In genomic region chr9:89473762-89474469, GRCh38 we compare ENCODE assay signal across 10 cellular contexts. TPM values are rescaled to one million over a fixed set of nuclear protein-coding genes. Genes with fewer than 3 reads are reported as not detected.
DNase-seq lines count a peak whose midpoint lies in the region; ATAC-seq lines count a peak whose summit lies in the region.
"Had no signal": no experiment of that assay in that cellular context is flagged by ENCODE, and none has a peak within 500 bp of the region (broad histone marks: within the 10 kb centered on the region; RNA-seq: fewer than 3 reads in every experiment).

No MANE protein-coding gene starts in this region.

- H3K9me3 Mint-ChIP-seq in activated CD8-positive, alpha-beta T cell treated with anti-CD3 and anti-CD28 coated beads, Interleukin-2, amount 10 ng/mL, durations not matched to agents 7 days and 5 days (ENCODE audit: insufficient read depth), result no peaks in the 10 kb centered on the region

- peaks cover 93% of the 10 kb centered on the region for H3K4me1 Mint-ChIP-seq in activated CD8-positive, alpha-beta T cell treated with anti-CD3 and anti-CD28 coated beads, Interleukin-2, amount 10 ng/mL, durations not matched to agents 7 days and 5 days (ENCODE audit: low read depth)

- no peak overlapping the region for H3K27ac ChIP-seq in mesenchymal stem cell (ENCODE audit: low read length, poor library complexity, severe bottlenecking)
- H3K27ac ChIP-seq: psoas muscle had no signal

- peak overlapping the region; percentile 35 for H2AK5ac ChIP-seq in mesenchymal stem cell (ENCODE audit: low read length, severe bottlenecking)

- H3K79me1 ChIP-seq in mesenchymal stem cell (replicated peaks; ENCODE audit: low read length, poor library complexity, severe bottlenecking), result peaks cover 35% of the 10 kb centered on the region

- H3K27me3 Mint-ChIP-seq in activated CD8-positive, alpha-beta T cell treated with anti-CD3 and anti-CD28 coated beads, Interleukin-2, amount 10 ng/mL, durations not matched to agents 7 days and 5 days (ENCODE audit: low read depth), result no peaks in the 10 kb centered on the region

- no peak overlapping the region for H3K4ac ChIP-seq in mesenchymal stem cell (ENCODE audit: low read depth in 1 of 2, low read length in 2 of 2)

- peak; percentile 56 for ATAC-seq in HG02943 (IDR thresholded peaks at IDR 0.05; ENCODE audit: low read depth, unreplicated experiment)
- ATAC-seq in activated CD8-positive, alpha-beta T cell treated with anti-CD3 and anti-CD28 coated beads, Interleukin-2, amount 10 ng/mL, durations not matched to agents 7 days and 5 days, result no peak
- ATAC-seq in HG03521 (IDR thresholded peaks at IDR 0.05; ENCODE audit: unreplicated experiment), result no peak
- no peak for ATAC-seq in HG03025 (IDR thresholded peaks at IDR 0.05; ENCODE audit: low FRiP score, unreplicated experiment)

- H2BK15ac ChIP-seq in mesenchymal stem cell (ENCODE audit: low read depth, poor library complexity, severe bottlenecking), result no peak overlapping the region

- peaks cover 0 to 8% of the 10 kb centered on the region in 2 experiments for H3K27me3 ChIP-seq in mesenchymal stem cell (ENCODE audit: control insufficient read depth in 1 of 2, insufficient read depth in 1 of 2, low read length in 2 of 2)

- no peak overlapping the region for H2BK5ac ChIP-seq in mesenchymal stem cell (ENCODE audit: low read depth, low read length, poor library complexity, severe bottlenecking)

- peak overlapping the region; percentile 71 for H3K27ac Mint-ChIP-seq in activated CD8-positive, alpha-beta T cell treated with anti-CD3 and anti-CD28 coated beads, Interleukin-2, amount 10 ng/mL, durations not matched to agents 7 days and 5 days

- peaks cover 22% of the 10 kb centered on the region for H3K4me1 ChIP-seq in mesenchymal stem cell (ENCODE audit: control insufficient read depth, insufficient read depth, low read depth, low read length)

- H4K91ac ChIP-seq in mesenchymal stem cell (ENCODE audit: low read length), result no peak overlapping the region

- POLR2A ChIA-PET in activated CD8-positive, alpha-beta T cell treated with anti-CD3 and anti-CD28 coated beads, Interleukin-2, amount 10 ng/mL, durations not matched to agents 7 days and 5 days (lab: Charles Lee), result interaction anchor here (1.6 kb wide), 1 partner anchor 62 kb away, joined by 3 read pairs; no protein-coding TSS in a partner anchor

- no peak overlapping the region for H3K4me2 ChIP-seq in mesenchymal stem cell (ENCODE audit: low read length, poor library complexity, severe bottlenecking)

- H3K36me3 Mint-ChIP-seq in activated CD8-positive, alpha-beta T cell treated with anti-CD3 and anti-CD28 coated beads, Interleukin-2, amount 10 ng/mL, durations not matched to agents 7 days and 5 days (ENCODE audit: low read depth), result peaks cover 91% of the 10 kb centered on the region

- peak; percentile 42 for DNase-seq in COR-L47 (lab: John Stamatoyannopoulos, UW)
- no peak for DNase-seq in activated CD8-positive, alpha-beta T cell treated with anti-CD3 and anti-CD28 coated beads, Interleukin-2, amount 10 ng/mL, durations not matched to agents 7 days and 5 days
- peak; percentile 80 for DNase-seq in mesenchymal stem cell
- DNase-seq in NCI-H82 treated with DMSO at 0.1 percent for 48 hours (lab: John Stamatoyannopoulos, UW; ENCODE audit: unreplicated experiment), result no peak
- no peak for DNase-seq in stimulated activated CD4-positive, alpha-beta T cell treated with anti-CD3 and anti-CD28 coated beads, Interleukin-2, amount 100 ng/mL, for 48 hours
- DNase-seq: NCI-H2171, psoas muscle had no signal

- H3K9me3 ChIP-seq in mesenchymal stem cell (ENCODE audit: control insufficient read depth, low read length), result no peaks in the 10 kb centered on the region
- H3K9me3 ChIP-seq: psoas muscle had no signal

- H3K36me3 ChIP-seq in mesenchymal stem cell (ENCODE audit: control insufficient read depth in 1 of 2, insufficient read depth in 2 of 2, low read depth in 1 of 2, low read length in 2 of 2), result peaks cover 0 to 16% of the 10 kb centered on the region in 2 experiments

- H2BK12ac ChIP-seq in mesenchymal stem cell (ENCODE audit: low read length in 2 of 2), result no peak overlapping the region

- H3K4me3 Mint-ChIP-seq in activated CD8-positive, alpha-beta T cell treated with anti-CD3 and anti-CD28 coated beads, Interleukin-2, amount 10 ng/mL, durations not matched to agents 7 days and 5 days, result no peak overlapping the region

- no peak overlapping the region for H3K23ac ChIP-seq in mesenchymal stem cell (ENCODE audit: low read length in 2 of 2)

- 63% methylated on average over 7 of the region's 7 CpGs for WGBS in mesenchymal stem cell

- CTCF ChIA-PET in activated CD8-positive, alpha-beta T cell treated with anti-CD3 and anti-CD28 coated beads, Interleukin-2, amount 10 ng/mL, durations not matched to agents 7 days and 5 days (lab: Charles Lee), result interaction anchor here (2.0 to 3.2 kb wide), 2 partner anchors 44 to 75 kb away, joined by 11 to 17 read pairs; no protein-coding TSS in a partner anchor

- no peak overlapping the region for H2BK120ac ChIP-seq in mesenchymal stem cell (ENCODE audit: low read depth, low read length)

- no peak overlapping the region for H3K18ac ChIP-seq in mesenchymal stem cell (ENCODE audit: low read depth in 1 of 2, low read length in 2 of 2)

- H3K9ac ChIP-seq in mesenchymal stem cell (ENCODE audit: low read length), result no peak overlapping the region

- no peak overlapping the region for H3K4me3 ChIP-seq in mesenchymal stem cell (ENCODE audit: insufficient read depth in 1 of 2, low read depth in 1 of 2, low read length in 2 of 2)
- H3K4me3 ChIP-seq: psoas muscle had no signal

- no peak overlapping the region for H2AFZ ChIP-seq in mesenchymal stem cell (ENCODE audit: low read depth, low read length)

- H3K14ac ChIP-seq in mesenchymal stem cell (ENCODE audit: low read length in 2 of 2), result no peak overlapping the region

- H4K8ac ChIP-seq in mesenchymal stem cell (ENCODE audit: low read length), result no peak overlapping the region

RNA-seq across cellular contexts. Expression of gene SEMA4D, which starts 24.0 kb away (rescaled TPM):
- 100 to 1,000 TPM; 314 to 321 TPM for total RNA-seq in activated CD8-positive, alpha-beta T cell treated with anti-CD3 and anti-CD28 coated beads, Interleukin-2, amount 10 ng/mL, durations not matched to agents 7 days and 5 days
- 3.2 TPM for polyA plus RNA-seq in mesenchymal stem cell (2013, experiment 1 of 2)
- 3.2 TPM for polyA plus RNA-seq in mesenchymal stem cell (2013, experiment 2 of 2)

Comparison
In these comparisons a context has a peak if more than half of its experiments do, and no peak if none do; other contexts are left out.
1. DNase-seq: peak in COR-L47 (single experiment) and mesenchymal stem cell (single experiment); none in activated CD8-positive, alpha-beta T cell treated with anti-CD3 and anti-CD28 coated beads, Interleukin-2, amount 10 ng/mL, durations not matched to agents 7 days and 5 days (single experiment), NCI-H82 treated with DMSO at 0.1 percent for 48 hours (single experiment) and stimulated activated CD4-positive, alpha-beta T cell treated with anti-CD3 and anti-CD28 coated beads, Interleukin-2, amount 100 ng/mL, for 48 hours (0 of 2).